8 cellular contexts compared by ENCODE assay signal in the genomic region with DNA sequence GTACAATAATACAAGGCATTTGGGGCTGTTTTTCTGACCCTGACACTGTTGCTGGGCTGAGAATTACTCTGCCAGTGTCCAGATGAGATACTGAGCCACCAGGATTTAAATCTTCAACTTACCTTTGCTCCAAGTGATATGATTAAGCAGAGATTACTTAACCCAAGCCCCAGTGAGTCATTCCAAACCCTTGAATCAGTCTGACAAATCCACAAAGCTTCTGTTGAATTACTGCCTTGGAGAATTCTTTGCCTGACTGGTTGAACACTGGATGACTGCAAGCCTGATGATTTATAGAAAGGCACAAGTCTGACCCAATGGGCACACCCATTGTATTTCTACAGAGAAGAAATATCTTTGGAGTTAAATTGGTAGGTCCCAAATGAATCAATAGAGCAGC.
DNase-seq lines count a peak whose midpoint lies in the region; ATAC-seq and TF ChIP-seq lines count a peak whose summit lies in the region.

No MANE protein-coding gene starts in this region.

- POLR2A ChIA-PET in IMR-90 (lab: Charles Lee; ENCODE audit: unreplicated experiment): no interaction called here

- no peak overlapping the region for H3K9ac ChIP-seq in IMR-90 (ENCODE audit: low read depth, low read length)
- no peak overlapping the region for H3K9ac ChIP-seq in mammary epithelial cell (ENCODE audit: insufficient read depth, low read length)

- H3K18ac ChIP-seq in IMR-90 (ENCODE audit: low read depth, low read length): no peak overlapping the region

- H3K9me3 ChIP-seq in IMR-90 (ENCODE audit: control insufficient read depth, insufficient read depth, low read length): no peaks in the 10 kb centered on the region
- no peaks in the 10 kb centered on the region for H3K9me3 ChIP-seq in mammary epithelial cell (replicated peaks; ENCODE audit: insufficient read depth, low read length)

- TF ChIP-seq POLR2A in IMR-90 (IDR thresholded peaks at IDR 0.05; ENCODE audit: low read depth, low read length): no peak

- H2BK20ac ChIP-seq in IMR-90 (ENCODE audit: low read depth, low read length): no peak overlapping the region

- H3K4me3 ChIP-seq in IMR-90 (ENCODE audit: insufficient read depth, low read depth, low read length) (no peak overlapping the region), mammary epithelial cell (replicated peaks in 1 of 3; ENCODE audit: insufficient read depth in 1 of 3, low read depth in 2 of 3, low read length in 3 of 3) (no peak overlapping the region)

- H2AK9ac ChIP-seq in IMR-90 (replicated peaks; ENCODE audit: low read depth, low read length, poor library complexity): no peak overlapping the region

- H3K4me2 ChIP-seq in IMR-90 (ENCODE audit: low read depth, low read length) (peak overlapping the region; percentile 75; the same call in 1 of the 2 replicates), mammary epithelial cell (ENCODE audit: insufficient read depth, low read depth, low read length) (peak overlapping the region; percentile 62)

- no peak for TF ChIP-seq CTCF in IMR-90 (conservative IDR thresholded peaks at IDR 0.05; ENCODE audit: low read depth, low read length)
- TF ChIP-seq CTCF in mammary epithelial cell (conservative IDR thresholded peaks at IDR 0.05 in 1 of 2, IDR thresholded peaks at IDR 0.05 in 1 of 2; ENCODE audit: extremely low read depth in 1 of 2, insufficient read depth in 1 of 2, low read depth in 1 of 2, low read length in 2 of 2): no peak

- H3K9me1 ChIP-seq in IMR-90 (ENCODE audit: insufficient read depth, low read length): peaks cover 1% of the 10 kb centered on the region; the same call in 1 of the 2 replicates

- H3K79me2 ChIP-seq in mammary epithelial cell (ENCODE audit: insufficient read depth, low read length): no peaks in the 10 kb centered on the region

- BruUV-seq in IMR-90 (replicated peaks; lab: Mats Ljungman, UMichigan) (no TSS peak), mammary epithelial cell (replicated peaks; lab: Mats Ljungman, UMichigan) (no TSS peak)

- H3K56ac ChIP-seq in IMR-90 (ENCODE audit: extremely low read depth, insufficient read depth, low read length): no peak overlapping the region

- H2BK15ac ChIP-seq in IMR-90 (ENCODE audit: low read depth, low read length): no peak overlapping the region

- H3K14ac ChIP-seq in IMR-90 (replicated peaks; ENCODE audit: low read depth, low read length): no peak overlapping the region

- no peak overlapping the region for H4K8ac ChIP-seq in IMR-90 (ENCODE audit: low read depth in 2 of 2, low read length in 2 of 2)

- H3K27me3 ChIP-seq in IMR-90 (ENCODE audit: control insufficient read depth, insufficient read depth, low read length) (no peaks in the 10 kb centered on the region), mammary epithelial cell (ENCODE audit: insufficient read depth, low read length) (no peaks in the 10 kb centered on the region)

- H3K4me1 ChIP-seq in IMR-90 (ENCODE audit: control insufficient read depth, insufficient read depth, low read length): peaks cover 7% of the 10 kb centered on the region
- peaks cover 7% of the 10 kb centered on the region for H3K4me1 ChIP-seq in mammary epithelial cell (ENCODE audit: insufficient read depth, low read length)

- H2BK5ac ChIP-seq in IMR-90 (ENCODE audit: low read depth, low read length, poor library complexity, severe bottlenecking): peak overlapping the region; percentile 30

- H4K20me1 ChIP-seq in IMR-90 (ENCODE audit: insufficient read depth, low read length) (no peaks in the 10 kb centered on the region), mammary epithelial cell (ENCODE audit: insufficient read depth, low read length) (no peaks in the 10 kb centered on the region)

- no peak overlapping the region for H2BK120ac ChIP-seq in IMR-90 (ENCODE audit: low read depth, low read length)

- H4K91ac ChIP-seq in IMR-90 (ENCODE audit: insufficient read depth, low read depth, low read length): no peak overlapping the region

- TF ChIP-seq RAD21 in IMR-90 (IDR thresholded peaks at IDR 0.05; ENCODE audit: low read length): no peak

- no peak overlapping the region for H4K5ac ChIP-seq in IMR-90 (ENCODE audit: low read depth, low read length)

- in situ Hi-C loops in IMR-90 (cut with MboI; ENCODE audit: low sequenced_read_pairs) (no loop called here), mammary epithelial cell (cut with MboI; ENCODE audit: low sequenced_read_pairs in 2 of 2) (no loop called here)

- H3K36me3 ChIP-seq in IMR-90 (ENCODE audit: control insufficient read depth, insufficient read depth, low read length): no peaks in the 10 kb centered on the region
- no peaks in the 10 kb centered on the region for H3K36me3 ChIP-seq in mammary epithelial cell (ENCODE audit: insufficient read depth, low read length)

- dilution Hi-C loops in IMR-90 (cut with HindIII; ENCODE audit: low sequenced_read_pairs, unreplicated experiment): no loop called here
- dilution Hi-C loops in mammary epithelial cell (cut with HindIII; ENCODE audit: low sequenced_read_pairs): no loop called here

- H3K4ac ChIP-seq in IMR-90 (ENCODE audit: low read depth, low read length): no peak overlapping the region

- no peak overlapping the region for H3K23ac ChIP-seq in IMR-90 (ENCODE audit: low read depth, low read length)

- H2AFZ ChIP-seq in IMR-90 (replicated peaks; ENCODE audit: low read length, poor library complexity): no peak overlapping the region
- no peak overlapping the region for H2AFZ ChIP-seq in mammary epithelial cell (ENCODE audit: low read depth, low read length)

- CTCF ChIA-PET in IMR-90 (lab: Yijun Ruan, JAX): no interaction called here
- CTCF ChIA-PET in mammary epithelial cell (lab: Charles Lee; ENCODE audit: low non-redundant PET): no interaction called here

- H2AK5ac ChIP-seq in IMR-90 (ENCODE audit: low read depth, low read length): no peak overlapping the region

- H3K27ac ChIP-seq in IMR-90 (ENCODE audit: insufficient read depth, low read length) (no peak overlapping the region), mammary epithelial cell (ENCODE audit: insufficient read depth, low read depth, low read length) (peak overlapping the region; percentile 66), substantia nigra (ENCODE audit: low read depth, low read length, poor library complexity, severe bottlenecking) (no peak overlapping the region)

- ATAC-seq in IMR-90 (ENCODE audit: low read depth): peak; percentile 94
- no peak for ATAC-seq in GM18520 (IDR thresholded peaks at IDR 0.05; ENCODE audit: unreplicated experiment)

- DNase-seq in AG20443 (ENCODE audit: low spot score): peak; percentile 81
- DNase-seq in IMR-90: peak; percentile 96
- DNase-seq in mammary epithelial cell: peak; percentile 98
- DNase-seq in mucosa of gallbladder (ENCODE audit: low spot score): peak; percentile 22
- no peak for DNase-seq in hippocampal formation (lab: John Stamatoyannopoulos, UW)
- no peak for DNase-seq in stimulated activated naive CD4-positive, alpha-beta T cell treated with Interleukin-2 at 50 U/mL for 16 hours (lab: John Stamatoyannopoulos, UW)
- no peak for DNase-seq in substantia nigra (lab: John Stamatoyannopoulos, UW)

- intact Hi-C loops in IMR-90 (cut with micrococcal nuclease): no loop called here
- intact Hi-C loops in mammary epithelial cell (cut with micrococcal nuclease): loop anchor here (1.0 to 2.0 kb wide), 2 partner anchors 25 to 51 kb away; no protein-coding TSS in a partner anchor

- no peaks in the 10 kb centered on the region for H3K79me1 ChIP-seq in IMR-90 (ENCODE audit: low read depth in 1 of 2, low read length in 2 of 2)

TF ChIP-seq in IMR-90, 13 proteins besides CTCF, POLR2A, EP300 and RAD21:
- TF ChIP-seq CEBPB (IDR thresholded peaks at IDR 0.05; ENCODE audit: low read depth, low read length) (peak; percentile 88), MAZ (IDR thresholded peaks at IDR 0.05; ENCODE audit: borderline replicate concordance, low read depth, low read length) (no peak), NFE2L2 (IDR thresholded peaks at IDR 0.05; ENCODE audit: low read depth, low read length) (no peak), BHLHE40 (IDR thresholded peaks at IDR 0.05; ENCODE audit: low read depth, low read length) (0 out of 2 replicates have a peak, but pooled peaks have one; percentile 44), RCOR1 (IDR thresholded peaks at IDR 0.05; ENCODE audit: insufficient replicate concordance, low read length) (no peak), RFX5 (IDR thresholded peaks at IDR 0.05; ENCODE audit: low read depth, low read length) (no peak), FOS (IDR thresholded peaks at IDR 0.05; ENCODE audit: low read depth, low read length) (peak; percentile 86), CHD1 (IDR thresholded peaks at IDR 0.05; ENCODE audit: low read depth, low read length) (no peak), MXI1 (IDR thresholded peaks at IDR 0.05; ENCODE audit: borderline replicate concordance, low read depth, low read length) (no peak), SMC3 (IDR thresholded peaks at IDR 0.05; ENCODE audit: low read depth, low read length) (no peak)
- TF ChIP-seq, protein P1, sequence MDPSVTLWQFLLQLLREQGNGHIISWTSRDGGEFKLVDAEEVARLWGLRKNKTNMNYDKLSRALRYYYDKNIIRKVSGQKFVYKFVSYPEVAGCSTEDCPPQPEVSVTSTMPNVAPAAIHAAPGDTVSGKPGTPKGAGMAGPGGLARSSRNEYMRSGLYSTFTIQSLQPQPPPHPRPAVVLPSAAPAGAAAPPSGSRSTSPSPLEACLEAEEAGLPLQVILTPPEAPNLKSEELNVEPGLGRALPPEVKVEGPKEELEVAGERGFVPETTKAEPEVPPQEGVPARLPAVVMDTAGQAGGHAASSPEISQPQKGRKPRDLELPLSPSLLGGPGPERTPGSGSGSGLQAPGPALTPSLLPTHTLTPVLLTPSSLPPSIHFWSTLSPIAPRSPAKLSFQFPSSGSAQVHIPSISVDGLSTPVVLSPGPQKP (IDR thresholded peaks at IDR 0.05; ENCODE audit: borderline replicate concordance, low read depth, low read length): no peak
- TF ChIP-seq, protein P2, sequence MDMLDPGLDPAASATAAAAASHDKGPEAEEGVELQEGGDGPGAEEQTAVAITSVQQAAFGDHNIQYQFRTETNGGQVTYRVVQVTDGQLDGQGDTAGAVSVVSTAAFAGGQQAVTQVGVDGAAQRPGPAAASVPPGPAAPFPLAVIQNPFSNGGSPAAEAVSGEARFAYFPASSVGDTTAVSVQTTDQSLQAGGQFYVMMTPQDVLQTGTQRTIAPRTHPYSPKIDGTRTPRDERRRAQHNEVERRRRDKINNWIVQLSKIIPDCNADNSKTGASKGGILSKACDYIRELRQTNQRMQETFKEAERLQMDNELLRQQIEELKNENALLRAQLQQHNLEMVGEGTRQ (IDR thresholded peaks at IDR 0.05; ENCODE audit: low read depth, low read length): no peak

Comparison
In these comparisons a context has a peak if more than half of its experiments do, and no peak if none do; other contexts are left out.
1. DNase-seq: peak in AG20443 (single experiment), IMR-90 (single experiment), mammary epithelial cell (single experiment) and mucosa of gallbladder (single experiment); none in hippocampal formation (0 of 2), stimulated activated naive CD4-positive, alpha-beta T cell treated with Interleukin-2 at 50 U/mL for 16 hours (single experiment) and substantia nigra (0 of 49).